9 cellular contexts compared by ENCODE assay signal in the genomic region with DNA sequence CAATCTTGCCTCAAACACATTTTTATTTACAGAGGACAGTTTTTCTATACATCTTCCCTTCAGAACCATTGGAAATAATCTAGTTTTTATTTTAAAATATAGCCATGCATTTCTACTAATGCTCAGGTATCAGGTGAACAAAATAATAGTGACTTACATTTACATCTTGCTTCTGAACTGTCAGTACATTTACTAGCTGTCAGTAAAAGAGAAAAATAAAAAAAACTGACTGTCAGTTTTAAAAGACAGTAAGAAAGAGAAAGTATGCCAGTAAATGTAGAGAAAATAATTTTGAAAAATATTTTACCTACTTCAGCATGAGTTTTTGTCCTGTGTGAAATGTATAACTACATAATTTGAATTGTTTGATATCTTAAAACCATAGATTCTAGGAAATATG. TPM values are rescaled to one million over a fixed set of nuclear protein-coding genes. Genes with fewer than 3 reads are reported as not detected.
"Had no signal": no experiment of that assay in that cellular context is flagged by ENCODE, and none has a peak within 500 bp of the region (broad histone marks: within the 10 kb centered on the region; RNA-seq: fewer than 3 reads in every experiment).

No MANE protein-coding gene starts in this region.

- H3K4me3 ChIP-seq: HAP-1, K562 had no signal

- H3K36me3 ChIP-seq: HAP-1 had no signal

- DNase-seq: GOT3, H7, HFFc6, IMR-90, KG1 had no signal

- H3K27ac ChIP-seq: HL-60 had no signal

- H3K4me3 Mint-ChIP-seq: HFFc6 had no signal

- ATAC-seq: HCT116, K562 had no signal

- H3K27ac Mint-ChIP-seq: HFFc6 had no signal

- H3K4me1 ChIP-seq: HAP-1 had no signal

- H3K9me3 Mint-ChIP-seq: HFFc6 had no signal

- H3K9me3 ChIP-seq: HAP-1 had no signal

RNA-seq across cellular contexts. Expression of gene USH2A, which starts 33.5 kb away (rescaled TPM):
- total RNA-seq: K562 had no signal
